8 cellular contexts compared by ENCODE assay signal in genomic region chr5:44952376-44952775, GRCh38.
A peak's percentile ranks its signal among the peaks of the same experiment; 100 is the strongest.
DNase-seq lines count a peak whose midpoint lies in the region; ATAC-seq, FAIRE-seq and TF ChIP-seq lines count a peak whose summit lies in the region.

No MANE protein-coding gene starts in this region.

- H3K27ac Mint-ChIP-seq in type B pancreatic cell: no peak overlapping the region
- H3K27ac Mint-ChIP-seq in activated naive CD4-positive, alpha-beta T cell treated with anti-CD3 and anti-CD28 coated beads, Interleukin-2, amount 10 ng/mL, durations not matched to agents 7 days and 5 days: no peak overlapping the region

- DNase-seq in NCI-H510A treated with DMSO at 0.1 percent for 48 hours (lab: John Stamatoyannopoulos, UW) (peak; percentile 18), NCI-H510A (lab: John Stamatoyannopoulos, UW) (no peak), HTR-8/SVneo (ENCODE audit: insufficient read length, low spot score) (peak; percentile 29), RKO (ENCODE audit: low spot score) (peak; percentile 76), fibroblast of the aortic adventitia (ENCODE audit: low read depth) (peak; percentile 10), type B pancreatic cell (ENCODE audit: extremely low spot score, unreplicated experiment) (no peak)
- DNase-seq in activated naive CD4-positive, alpha-beta T cell treated with anti-CD3 and anti-CD28 coated beads, Interleukin-2, amount 10 ng/mL, durations not matched to agents 7 days and 5 days: no peak

- peak; percentile 62 for TF ChIP-seq CTCF in fibroblast of the aortic adventitia (IDR thresholded peaks at IDR 0.05; ENCODE audit: insufficient read depth, low read length)
- TF ChIP-seq CTCF in type B pancreatic cell (conservative IDR thresholded peaks at IDR 0.05): peak; percentile 79

- CTCF ChIA-PET in activated naive CD4-positive, alpha-beta T cell treated with anti-CD3 and anti-CD28 coated beads, Interleukin-2, amount 10 ng/mL, durations not matched to agents 7 days and 5 days (lab: Charles Lee): interaction anchor here (1.2 kb wide), 1 partner anchor 90 kb away, joined by 5 read pairs; no protein-coding TSS in a partner anchor

- no peaks in the 10 kb centered on the region for H3K27me3 Mint-ChIP-seq in type B pancreatic cell
- no peaks in the 10 kb centered on the region for H3K27me3 Mint-ChIP-seq in activated naive CD4-positive, alpha-beta T cell treated with anti-CD3 and anti-CD28 coated beads, Interleukin-2, amount 10 ng/mL, durations not matched to agents 7 days and 5 days

- H3K4me1 Mint-ChIP-seq in type B pancreatic cell (ENCODE audit: unreplicated experiment): no peaks in the 10 kb centered on the region
- no peaks in the 10 kb centered on the region for H3K4me1 Mint-ChIP-seq in activated naive CD4-positive, alpha-beta T cell treated with anti-CD3 and anti-CD28 coated beads, Interleukin-2, amount 10 ng/mL, durations not matched to agents 7 days and 5 days

- no peaks in the 10 kb centered on the region for H3K36me3 Mint-ChIP-seq in type B pancreatic cell
- no peaks in the 10 kb centered on the region for H3K36me3 Mint-ChIP-seq in activated naive CD4-positive, alpha-beta T cell treated with anti-CD3 and anti-CD28 coated beads, Interleukin-2, amount 10 ng/mL, durations not matched to agents 7 days and 5 days

- H3K9me3 Mint-ChIP-seq in type B pancreatic cell: no peaks in the 10 kb centered on the region
- no peaks in the 10 kb centered on the region for H3K9me3 Mint-ChIP-seq in activated naive CD4-positive, alpha-beta T cell treated with anti-CD3 and anti-CD28 coated beads, Interleukin-2, amount 10 ng/mL, durations not matched to agents 7 days and 5 days

- peak; percentile 86 for ATAC-seq in GM21717 (IDR thresholded peaks at IDR 0.05; ENCODE audit: unreplicated experiment)

- peak; percentile 40 for FAIRE-seq in HTR-8/SVneo (lab: Jason Lieb, UNC)

- H3K4me3 Mint-ChIP-seq in type B pancreatic cell: no peak overlapping the region
- H3K4me3 Mint-ChIP-seq in activated naive CD4-positive, alpha-beta T cell treated with anti-CD3 and anti-CD28 coated beads, Interleukin-2, amount 10 ng/mL, durations not matched to agents 7 days and 5 days: no peak overlapping the region

- H3K4me3 ChIP-seq in fibroblast of the aortic adventitia (ENCODE audit: low read depth, low read length): no peak overlapping the region

Comparison
In these comparisons a context has a peak if more than half of its experiments do, and no peak if none do; other contexts are left out.
1. DNase-seq: peak in NCI-H510A treated with DMSO at 0.1 percent for 48 hours (single experiment), HTR-8/SVneo (single experiment), RKO (single experiment) and fibroblast of the aortic adventitia (single experiment); none in NCI-H510A (single experiment), type B pancreatic cell (single experiment) and activated naive CD4-positive, alpha-beta T cell treated with anti-CD3 and anti-CD28 coated beads, Interleukin-2, amount 10 ng/mL, durations not matched to agents 7 days and 5 days (single experiment).